12 cellular contexts compared by ENCODE assay signal in the genomic region with DNA sequence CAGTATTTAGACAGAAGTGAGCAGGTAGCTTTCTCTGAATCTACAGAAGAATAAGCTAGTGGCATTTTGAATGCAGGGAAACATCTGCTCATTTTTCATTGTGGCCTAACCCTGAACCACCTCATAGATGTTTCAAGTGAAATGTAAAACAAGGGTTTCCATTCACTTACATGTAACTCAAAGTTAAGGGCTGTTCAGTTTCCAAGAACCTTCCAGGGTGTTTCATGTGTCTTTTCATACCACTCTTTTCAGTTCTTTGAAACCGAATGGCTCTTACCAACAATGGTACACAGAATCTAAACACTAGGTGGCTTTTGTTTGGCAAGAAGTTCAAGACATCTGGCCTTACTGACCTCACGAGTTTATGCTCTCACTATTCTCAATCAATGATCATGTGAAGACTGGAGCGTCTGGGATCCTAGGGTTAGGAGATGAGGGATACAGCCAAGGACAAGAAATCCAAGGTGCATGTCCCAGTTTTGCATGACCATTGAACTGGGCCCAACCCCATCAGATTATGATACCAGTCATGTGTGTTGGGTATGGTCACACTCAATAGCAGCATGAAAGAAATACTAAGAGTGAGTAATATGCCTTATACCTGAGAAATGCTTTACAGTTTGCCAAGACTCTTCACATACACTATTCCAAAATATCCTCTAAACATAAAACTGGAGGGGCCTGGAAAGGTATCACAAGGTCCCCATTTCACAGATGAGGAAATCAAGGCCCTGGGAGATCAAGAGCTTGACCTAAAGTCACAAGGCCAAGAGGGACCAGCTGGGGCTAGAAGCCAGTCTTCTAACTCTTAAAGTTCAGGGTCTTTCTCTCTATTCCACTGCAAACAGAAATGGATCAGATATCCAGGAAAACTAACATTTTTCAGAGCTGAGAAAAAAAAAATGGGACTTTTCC.
DNase-seq lines count a peak whose midpoint lies in the region; ATAC-seq and TF ChIP-seq lines count a peak whose summit lies in the region.
"Had no signal": no experiment of that assay in that cellular context is flagged by ENCODE, and none has a peak within 500 bp of the region (broad histone marks: within the 10 kb centered on the region; RNA-seq: fewer than 3 reads in every experiment).

No MANE protein-coding gene starts in this region.

- H3K4me1 ChIP-seq in CD8-positive, alpha-beta memory T cell (ENCODE audit: insufficient read depth, low read length): peaks cover 99% of the 10 kb centered on the region
- H3K4me1 ChIP-seq in IMR-90 (ENCODE audit: control insufficient read depth, insufficient read depth, low read length) (peaks cover 26% of the 10 kb centered on the region), psoas muscle (peaks cover 77% of the 10 kb centered on the region)

- no peak overlapping the region for H2AK5ac ChIP-seq in IMR-90 (ENCODE audit: low read depth, low read length)

- ATAC-seq in IMR-90 (ENCODE audit: low read depth) (no peak), psoas muscle (no peak), HG02884 (IDR thresholded peaks at IDR 0.05; ENCODE audit: unreplicated experiment) (no peak)
- peak; percentile 73 for ATAC-seq in activated naive CD8-positive, alpha-beta T cell treated with anti-CD3 and anti-CD28 coated beads, Interleukin-2, amount 50 U/mL, for 24 hours
- ATAC-seq: lower lobe of right lung had no signal

- 0 out of 2 replicates have a peak overlapping the region, but pooled peaks have one; percentile 2 for H4K91ac ChIP-seq in IMR-90 (ENCODE audit: insufficient read depth, low read depth, low read length)

- H3K18ac ChIP-seq in IMR-90 (ENCODE audit: low read depth, low read length): peak overlapping the region; percentile 16; the same call in 1 of the 2 replicates

- H3K23ac ChIP-seq in IMR-90 (ENCODE audit: low read depth, low read length): peak overlapping the region; percentile 39; the same call in 1 of the 2 replicates

- H3K9me3 ChIP-seq in CD8-positive, alpha-beta memory T cell (ENCODE audit: low read length): no peaks in the 10 kb centered on the region
- H3K9me3 ChIP-seq in IMR-90 (ENCODE audit: control insufficient read depth, insufficient read depth, low read length): no peaks in the 10 kb centered on the region
- no peaks in the 10 kb centered on the region for H3K9me3 ChIP-seq in psoas muscle
- H3K9me3 ChIP-seq: lower lobe of right lung had no signal

- H3K4ac ChIP-seq in IMR-90 (ENCODE audit: low read depth, low read length): no peak overlapping the region; the same call in 1 of the 2 replicates

- H3K27me3 Mint-ChIP-seq in CD8-positive, alpha-beta memory T cell: peaks cover 0 to 1% of the 10 kb centered on the region in 2 donors
- H3K27me3 Mint-ChIP-seq in activated naive CD8-positive, alpha-beta T cell treated with anti-CD3 and anti-CD28 coated beads, Interleukin-2, amount 50 U/mL, for 24 hours: no peaks in the 10 kb centered on the region

- H3K36me3 ChIP-seq in CD8-positive, alpha-beta memory T cell (ENCODE audit: insufficient read depth, low read length): peaks cover 26% of the 10 kb centered on the region
- H3K36me3 ChIP-seq in IMR-90 (ENCODE audit: control insufficient read depth, insufficient read depth, low read length) (peaks cover 4% of the 10 kb centered on the region), psoas muscle (ENCODE audit: insufficient read depth in 1 of 2, low read depth in 1 of 2) (peaks cover 5 to 6% of the 10 kb centered on the region in 2 donors)

- H3K27me3 ChIP-seq in CD8-positive, alpha-beta memory T cell (ENCODE audit: insufficient read depth, low read length, poor library complexity, severe bottlenecking): no peaks in the 10 kb centered on the region
- H3K27me3 ChIP-seq in IMR-90 (ENCODE audit: control insufficient read depth, insufficient read depth, low read length): no peaks in the 10 kb centered on the region
- no peaks in the 10 kb centered on the region for H3K27me3 ChIP-seq in psoas muscle (ENCODE audit: insufficient read depth in 3 of 3, low read length in 2 of 3)

- peak overlapping the region; percentile 49 for H2BK5ac ChIP-seq in IMR-90 (ENCODE audit: low read depth, low read length, poor library complexity, severe bottlenecking)

- peak overlapping the region; percentile 12 for H3K4me3 ChIP-seq in CD8-positive, alpha-beta memory T cell (ENCODE audit: low read length)
- no peak overlapping the region for H3K4me3 ChIP-seq in IMR-90 (ENCODE audit: insufficient read depth, low read depth, low read length)
- no peak overlapping the region for H3K4me3 ChIP-seq in psoas muscle
- H3K4me3 ChIP-seq: lower lobe of right lung had no signal

- peak in 1 of 5 donors; percentile 53 for DNase-seq in CD8-positive, alpha-beta memory T cell
- DNase-seq in IMR-90 (no peak), psoas muscle (no peak), NAMALWA (ENCODE audit: low spot score) (no peak), SW 1271 (lab: John Stamatoyannopoulos, UW) (no peak), NCI-H2107 (lab: John Stamatoyannopoulos, UW) (no peak)
- DNase-seq in activated naive CD8-positive, alpha-beta T cell treated with anti-CD3 and anti-CD28 coated beads, Interleukin-2, amount 50 U/mL, for 24 hours: no peak
- DNase-seq: H9, lower lobe of right lung, NCI-H1694 treated with DMSO at 0.1 percent for 48 hours had no signal

- dilution Hi-C loops in IMR-90 (cut with HindIII; ENCODE audit: low sequenced_read_pairs, unreplicated experiment): no loop called here

- peak overlapping the region; percentile 27 for H3K14ac ChIP-seq in IMR-90 (replicated peaks; ENCODE audit: low read depth, low read length)

- peaks cover 19 to 75% of the 10 kb centered on the region in 2 experiments for H3K79me1 ChIP-seq in IMR-90 (ENCODE audit: low read depth in 1 of 2, low read length in 2 of 2)

- H4K20me1 ChIP-seq in IMR-90 (ENCODE audit: insufficient read depth, low read length): peaks cover 75% of the 10 kb centered on the region

- H4K5ac ChIP-seq in IMR-90 (ENCODE audit: low read depth, low read length): no peak overlapping the region

- H3K27ac Mint-ChIP-seq in CD8-positive, alpha-beta memory T cell: peak overlapping the region; percentile 80 to 99 (median 95)
- peak overlapping the region; percentile 100 for H3K27ac Mint-ChIP-seq in activated naive CD8-positive, alpha-beta T cell treated with anti-CD3 and anti-CD28 coated beads, Interleukin-2, amount 50 U/mL, for 24 hours
- H3K27ac Mint-ChIP-seq: H9 had no signal

- H4K8ac ChIP-seq in IMR-90 (ENCODE audit: low read depth in 2 of 2, low read length in 2 of 2): peak overlapping the region in 1 of 2 experiments; percentile 0; a peak in 1 of 4 replicates

- peaks cover 4 to 93% (median 39%) of the 10 kb centered on the region in 3 donors for H3K36me3 Mint-ChIP-seq in CD8-positive, alpha-beta memory T cell
- H3K36me3 Mint-ChIP-seq in activated naive CD8-positive, alpha-beta T cell treated with anti-CD3 and anti-CD28 coated beads, Interleukin-2, amount 50 U/mL, for 24 hours (ENCODE audit: low read depth): peaks cover 72% of the 10 kb centered on the region
- H3K36me3 Mint-ChIP-seq: brain had no signal

- H3K4me3 Mint-ChIP-seq in CD8-positive, alpha-beta memory T cell: peak overlapping the region; percentile 73 to 91 (median 78)
- H3K4me3 Mint-ChIP-seq in activated naive CD8-positive, alpha-beta T cell treated with anti-CD3 and anti-CD28 coated beads, Interleukin-2, amount 50 U/mL, for 24 hours: peak overlapping the region; percentile 85
- H3K4me3 Mint-ChIP-seq: brain, H9 had no signal

- peaks cover 96 to 100% (median 100%) of the 10 kb centered on the region in 3 donors for H3K4me1 Mint-ChIP-seq in CD8-positive, alpha-beta memory T cell
- H3K4me1 Mint-ChIP-seq in activated naive CD8-positive, alpha-beta T cell treated with anti-CD3 and anti-CD28 coated beads, Interleukin-2, amount 50 U/mL, for 24 hours: peaks cover 100% of the 10 kb centered on the region

- H3K56ac ChIP-seq in IMR-90 (ENCODE audit: extremely low read depth, insufficient read depth, low read length): no peak overlapping the region

- POLR2A ChIA-PET in CD8-positive, alpha-beta memory T cell (lab: Charles Lee): interaction anchor here (0.7 to 1.5 kb wide), 3 partner anchors 11 to 192 kb away, joined by 3 to 5 read pairs (median 4); no protein-coding TSS in a partner anchor
- POLR2A ChIA-PET in IMR-90 (lab: Charles Lee; ENCODE audit: unreplicated experiment): interaction anchor here (0.6 kb wide), 1 partner anchor 199 kb away, joined by 4 read pairs; a partner anchor contains a TSS

- TF ChIP-seq RAD21 in IMR-90 (IDR thresholded peaks at IDR 0.05; ENCODE audit: low read length): no peak

- intact Hi-C loops in IMR-90 (cut with micrococcal nuclease) (no loop called here), psoas muscle (cut with DNase I) (no loop called here)

- no CpG with 5 or more reads among the region's 3 CpGs for WGBS in IMR-90 (ENCODE audit: extremely low coverage in 2 of 2, insufficient read length in 1 of 2), 2 experiments
- 39 to 72% (median 48%) methylated on average over 3 of the region's 3 CpGs for WGBS in psoas muscle, 3 donors

- H2BK120ac ChIP-seq in IMR-90 (ENCODE audit: low read depth, low read length): no peak overlapping the region; the same call in 1 of the 2 replicates

- CTCF ChIA-PET in CD8-positive, alpha-beta memory T cell (lab: Charles Lee): interaction anchor here (0.6 to 3.3 kb wide), 9 partner anchors 11 to 336 kb away, joined by 3 to 11 read pairs (median 4); no protein-coding TSS in a partner anchor
- CTCF ChIA-PET in IMR-90 (lab: Yijun Ruan, JAX): no interaction called here

- TF ChIP-seq CTCF in IMR-90 (conservative IDR thresholded peaks at IDR 0.05; ENCODE audit: low read depth, low read length) (no peak), psoas muscle (IDR thresholded peaks at IDR 0.05) (no peak)

- 0 out of 2 replicates have a peak overlapping the region, but pooled peaks have one; percentile 1 for H2BK20ac ChIP-seq in IMR-90 (ENCODE audit: low read depth, low read length)

- no peak overlapping the region for H2BK15ac ChIP-seq in IMR-90 (ENCODE audit: low read depth, low read length)

- peaks cover 30% of the 10 kb centered on the region for H3K9me1 ChIP-seq in IMR-90 (ENCODE audit: insufficient read depth, low read length)

- no peak overlapping the region for H2AFZ ChIP-seq in IMR-90 (replicated peaks; ENCODE audit: low read length, poor library complexity)

- TF ChIP-seq POLR2A in IMR-90 (IDR thresholded peaks at IDR 0.05; ENCODE audit: low read depth, low read length): no peak

- H3K9ac ChIP-seq in IMR-90 (ENCODE audit: low read depth, low read length): no peak overlapping the region

- no peak overlapping the region for H3K27ac ChIP-seq in CD8-positive, alpha-beta memory T cell (ENCODE audit: low read depth, low read length)
- peak overlapping the region; percentile 40; the same call in 1 of the 2 replicates for H3K27ac ChIP-seq in IMR-90 (ENCODE audit: insufficient read depth, low read length)
- H3K27ac ChIP-seq in psoas muscle: peak overlapping the region; percentile 26
- H3K27ac ChIP-seq: lower lobe of right lung had no signal

- H2AK9ac ChIP-seq in IMR-90 (replicated peaks; ENCODE audit: low read depth, low read length, poor library complexity): no peak overlapping the region

- H3K9me3 Mint-ChIP-seq in CD8-positive, alpha-beta memory T cell: no peaks in the 10 kb centered on the region
- H3K9me3 Mint-ChIP-seq in activated naive CD8-positive, alpha-beta T cell treated with anti-CD3 and anti-CD28 coated beads, Interleukin-2, amount 50 U/mL, for 24 hours: no peaks in the 10 kb centered on the region
- H3K9me3 Mint-ChIP-seq: brain, H9 had no signal

- no TSS peak for BruUV-seq in IMR-90 (replicated peaks; lab: Mats Ljungman, UMichigan)

- in situ Hi-C loops in IMR-90 (cut with MboI; ENCODE audit: low sequenced_read_pairs): no loop called here

- H3K4me2 ChIP-seq in IMR-90 (ENCODE audit: low read depth, low read length): no peak overlapping the region
